8 cellular contexts compared by ENCODE assay signal in genomic region chr22:38339893-38340292, GRCh38. TPM values are rescaled to one million over a fixed set of nuclear protein-coding genes. Genes with fewer than 3 reads are reported as not detected.
DNase-seq lines count a peak whose midpoint lies in the region; ATAC-seq, FAIRE-seq and TF ChIP-seq lines count a peak whose summit lies in the region.
"Not testable (repeated sequence)": the region's sequence is repeated elsewhere in the genome, so short reads cannot be mapped to it uniquely, and the experiment has no call there.

No MANE protein-coding gene starts in this region.

- not testable (repeated sequence) for TF ChIP-seq EP300 in sigmoid colon (IDR thresholded peaks at IDR 0.05)

- H3K9ac ChIP-seq in kidney (ENCODE audit: low read length in 2 of 2), result not testable (repeated sequence)

- not testable (repeated sequence) for H3K4me3 ChIP-seq in BE2C (ENCODE audit: low read depth, low read length); HEK293 (ENCODE audit: low read depth, low read length); kidney (ENCODE audit: low read length in 2 of 2); sigmoid colon; upper lobe of right lung

- WGBS in sigmoid colon, 2 donors, result 85 to 94% methylated on average over 6 of the region's 6 CpGs

- POLR2A ChIA-PET in HEK293 (lab: Yijun Ruan, JAX), result not testable (repeated sequence)

- intact Hi-C loops in kidney (cut with DNase I); sigmoid colon (cut with DNase I); upper lobe of right lung (cut with DNase I): not testable (repeated sequence)

- not testable (repeated sequence) for H3K4me1 ChIP-seq in BE2C; HEK293 (ENCODE audit: control insufficient read depth, insufficient read depth, low read length); kidney (ENCODE audit: control insufficient read depth in 1 of 2, insufficient read depth in 1 of 2, low read depth in 1 of 2, low read length in 2 of 2); upper lobe of right lung
- peaks cover 0 to 11% (median 7%) of the 10 kb centered on the region in 4 donors for H3K4me1 ChIP-seq in sigmoid colon

- not testable (repeated sequence) for H3K9me3 ChIP-seq in BE2C; HEK293 (ENCODE audit: control insufficient read depth, insufficient read depth, low read depth, low read length); kidney (ENCODE audit: control insufficient read depth in 1 of 2, low read length in 2 of 2); sigmoid colon; upper lobe of right lung

- not testable (repeated sequence) for H3K27ac ChIP-seq in HEK293 (ENCODE audit: extremely low read depth, low read depth, low read length); kidney (ENCODE audit: low read depth in 2 of 2, low read length in 2 of 2); sigmoid colon; upper lobe of right lung

- FAIRE-seq in kidney (lab: Jason Lieb, UNC), result not testable (repeated sequence)

- CTCF ChIA-PET in HEK293 (lab: Yijun Ruan, JAX), result interaction anchor here (0.7 kb wide), 1 partner anchor 22 kb away, joined by 3 read pairs; no protein-coding TSS in a partner anchor

- H3K36me3 ChIP-seq in BE2C; HEK293 (ENCODE audit: control insufficient read depth in 2 of 2, insufficient read depth in 1 of 2, low read length in 2 of 2); kidney (ENCODE audit: control insufficient read depth in 1 of 2, insufficient read depth in 2 of 2, low read length in 2 of 2); sigmoid colon; upper lobe of right lung: not testable (repeated sequence)

- not testable (repeated sequence) for ATAC-seq in upper lobe of right lung

- TF ChIP-seq POLR2A in sigmoid colon (IDR thresholded peaks at IDR 0.05), result not testable (repeated sequence)

- peak; percentile 1 for DNase-seq in BE2C
- peak; percentile 8 for DNase-seq in activated CD8-positive, alpha-beta memory T cell treated with anti-CD3 and anti-CD28 coated beads, Interleukin-2, amount 50 U/mL, for 48 hours
- peak; percentile 9 for DNase-seq in ecto neural progenitor cell (ENCODE audit: low spot score)
- peak; percentile 5 for DNase-seq in kidney
- peak; percentile 55 for DNase-seq in mesenteric fat pad (ENCODE audit: low spot score)
- DNase-seq in sigmoid colon, result peak; percentile 37
- peak; percentile 5 for DNase-seq in upper lobe of right lung

- not testable (repeated sequence) for TF ChIP-seq CTCF in BE2C (IDR thresholded peaks at IDR 0.05; ENCODE audit: low read depth, low read length); HEK293 (tag by site-specific recombination; IDR thresholded peaks at IDR 0.05); kidney (IDR thresholded peaks at IDR 0.05; ENCODE audit: borderline replicate concordance, extremely low read depth, insufficient read depth); sigmoid colon (IDR thresholded peaks at IDR 0.05); upper lobe of right lung (IDR thresholded peaks at IDR 0.05)

- not testable (repeated sequence) for H3K27me3 ChIP-seq in BE2C, sigmoid colon, upper lobe of right lung

TF ChIP-seq in HEK293, 187 proteins besides CTCF, POLR2A, EP300 and RAD21:
- 0 out of 2 replicates have a peak, but pooled peaks have one; percentile 18 for TF ChIP-seq ZNF600 (tag by site-specific recombination; IDR thresholded peaks at IDR 0.05)

RNA-seq across cellular contexts. Expression of gene CSNK1E, which starts 22.7 kb away (rescaled TPM):
- polyA plus RNA-seq in BE2C (2012; ENCODE audit: insufficient read depth, insufficient read length, low read depth), result 460 TPM
- total RNA-seq in kidney, result 101 TPM
- 33.6 TPM for polyA plus RNA-seq in kidney (ENCODE audit: insufficient read depth, low read depth, low replicate concordance)
- total RNA-seq in mesenteric fat pad, result 138 TPM
- total RNA-seq in sigmoid colon, result 100 to 1,000 TPM in 1 of 4 donors, 10 to 100 TPM in 3; 60.6 to 116 (median 73.3) TPM
- polyA plus RNA-seq in sigmoid colon, result 10 to 100 TPM; 33.6 to 82.8 (median 35.1) TPM
- 115 TPM for total RNA-seq in upper lobe of right lung

Comparison
In these comparisons a context has a peak if more than half of its experiments do, and no peak if none do; other contexts are left out.
1. DNase-seq: peak in every context shown above with its lines; median percentile 55 in mesenteric fat pad; 37 in sigmoid colon; 9 in ecto neural progenitor cell; 8 in activated CD8-positive, alpha-beta memory T cell treated with anti-CD3 and anti-CD28 coated beads, Interleukin-2, amount 50 U/mL, for 48 hours; 5 in kidney; 5 in upper lobe of right lung; 1 in BE2C.